28 cellular contexts compared by ENCODE assay signal in genomic region chr10:36765777-36766176, GRCh38.
DNase-seq lines count a peak whose midpoint lies in the region; ATAC-seq and TF ChIP-seq lines count a peak whose summit lies in the region.
"Had no signal": no experiment of that assay in that cellular context is flagged by ENCODE, and none has a peak within 500 bp of the region (broad histone marks: within the 10 kb centered on the region; RNA-seq: fewer than 3 reads in every experiment).

No MANE protein-coding gene starts in this region.

- peaks cover 27% of the 10 kb centered on the region for H3K4me1 ChIP-seq in A673 (ENCODE audit: insufficient read depth, low read length, poor library complexity, severe bottlenecking)
- H3K4me1 ChIP-seq: ascending aorta, colonic mucosa, left ventricle myocardium inferior had no signal

- CTCF ChIA-PET in A673 (lab: Charles Lee) = no interaction called here

- H3K27ac Mint-ChIP-seq in chondrocyte (ENCODE audit: unreplicated experiment) = peak overlapping the region; percentile 76
- H3K27ac Mint-ChIP-seq in activated naive CD8-positive, alpha-beta T cell treated with anti-CD3 and anti-CD28 coated beads, Interleukin-2, amount 50 U/mL, for 24 hours = no peak overlapping the region
- H3K27ac Mint-ChIP-seq: activated B cell treated with CpG ODN at 0.5 μM for 24 hours; activated naive CD8-positive, alpha-beta T cell; B cell; naive B cell had no signal

- H3K36me3 Mint-ChIP-seq in chondrocyte (ENCODE audit: low read depth) = no peaks in the 10 kb centered on the region
- no peaks in the 10 kb centered on the region for H3K36me3 Mint-ChIP-seq in activated naive CD8-positive, alpha-beta T cell treated with anti-CD3 and anti-CD28 coated beads, Interleukin-2, amount 50 U/mL, for 24 hours (ENCODE audit: low read depth)
- H3K36me3 Mint-ChIP-seq: activated naive CD8-positive, alpha-beta T cell; naive B cell had no signal

- H3K27me3 Mint-ChIP-seq in chondrocyte (ENCODE audit: low read depth) = no peaks in the 10 kb centered on the region
- H3K27me3 Mint-ChIP-seq in activated naive CD8-positive, alpha-beta T cell treated with anti-CD3 and anti-CD28 coated beads, Interleukin-2, amount 50 U/mL, for 24 hours = no peaks in the 10 kb centered on the region
- H3K27me3 Mint-ChIP-seq: activated B cell treated with CpG ODN at 0.5 μM for 24 hours; activated naive CD8-positive, alpha-beta T cell; B cell; naive B cell had no signal

- TF ChIP-seq CTCF in A673 (conservative IDR thresholded peaks at IDR 0.05; ENCODE audit: low read depth, low read length) (no peak), chondrocyte (IDR thresholded peaks at IDR 0.05) (no peak)

- no peak overlapping the region for H3K4me3 Mint-ChIP-seq in chondrocyte (ENCODE audit: unreplicated experiment)
- H3K4me3 Mint-ChIP-seq in activated naive CD8-positive, alpha-beta T cell treated with anti-CD3 and anti-CD28 coated beads, Interleukin-2, amount 50 U/mL, for 24 hours = no peak overlapping the region
- H3K4me3 Mint-ChIP-seq: activated B cell treated with CpG ODN at 0.5 μM for 24 hours; activated naive CD8-positive, alpha-beta T cell; B cell; naive B cell had no signal

- H3K9me3 ChIP-seq in A673 (ENCODE audit: low read depth, low read length, poor library complexity, severe bottlenecking) = no peaks in the 10 kb centered on the region
- no peaks in the 10 kb centered on the region for H3K9me3 ChIP-seq in SK-N-MC (ENCODE audit: low read depth, low read length)
- H3K9me3 ChIP-seq: ascending aorta, colonic mucosa, left ventricle myocardium inferior, tibial nerve had no signal

- H3K9ac ChIP-seq in SK-N-MC (ENCODE audit: insufficient read length) = peak overlapping the region; percentile 37

- intact Hi-C loops in A673 (cut with micrococcal nuclease; ENCODE audit: unreplicated experiment) = no loop called here

- POLR2A ChIA-PET in A673 (lab: Charles Lee; ENCODE audit: low non-redundant PET) = no interaction called here

- H3K36me3 ChIP-seq in A673 (ENCODE audit: insufficient read depth, low read length, poor library complexity, severe bottlenecking) (no peaks in the 10 kb centered on the region), SK-N-MC (ENCODE audit: insufficient read depth, low read length) (no peaks in the 10 kb centered on the region)
- H3K36me3 ChIP-seq: ascending aorta, colonic mucosa, left ventricle myocardium inferior, tibial nerve had no signal

- DNase-seq in A673 (ENCODE audit: low spot score) (peak; percentile 50), SK-N-MC (ENCODE audit: low read depth, low spot score) (peak; percentile 8), chondrocyte (ENCODE audit: low spot score) (no peak), globus pallidus (ENCODE audit: low spot score) (peak; percentile 10), activated T-cell treated with anti-CD3 and anti-CD28 coated beads for 4 hours (no peak), activated gamma-delta T cell (lab: John Stamatoyannopoulos, UW) (no peak), SHP77 (lab: John Stamatoyannopoulos, UW) (no peak)
- no peak for DNase-seq in activated naive CD8-positive, alpha-beta T cell treated with anti-CD3 and anti-CD28 coated beads, Interleukin-2, amount 50 U/mL, for 24 hours
- DNase-seq: 8988T; activated B cell treated with CpG ODN at 0.5 μM for 24 hours; colonic mucosa; DMS53; GF-D8; H7; islet precursor cell; left ventricle myocardium inferior; naive B cell; NCI-H187; NCI-H526; occipital lobe; SHP77 treated with DMSO at 0.1 percent for 48 hours; stimulated activated CD4-positive, alpha-beta T cell treated with anti-CD3 and anti-CD28 coated beads, Interleukin-2, amount 100 ng/mL, for 24 hours had no signal

- H3K27me3 ChIP-seq in A673 (replicated peaks; ENCODE audit: insufficient read depth, low read depth, low read length, poor library complexity) = no peaks in the 10 kb centered on the region
- H3K27me3 ChIP-seq: ascending aorta, colonic mucosa, tibial nerve had no signal

- H3K4me1 Mint-ChIP-seq in chondrocyte (ENCODE audit: low read depth) = peaks cover 30% of the 10 kb centered on the region
- H3K4me1 Mint-ChIP-seq in activated naive CD8-positive, alpha-beta T cell treated with anti-CD3 and anti-CD28 coated beads, Interleukin-2, amount 50 U/mL, for 24 hours = no peaks in the 10 kb centered on the region
- H3K4me1 Mint-ChIP-seq: activated B cell treated with CpG ODN at 0.5 μM for 24 hours, B cell, naive B cell had no signal

- BruUV-seq in A673 (replicated peaks; lab: Mats Ljungman, UMichigan) = no TSS peak

- H3K27ac ChIP-seq in A673 (ENCODE audit: low read depth, low read length, poor library complexity, severe bottlenecking) (peak overlapping the region; percentile 44), SK-N-MC (peak overlapping the region; percentile 78)
- H3K27ac ChIP-seq: ascending aorta, colonic mucosa, left ventricle myocardium inferior had no signal

- ATAC-seq in activated naive CD8-positive, alpha-beta T cell treated with anti-CD3 and anti-CD28 coated beads, Interleukin-2, amount 50 U/mL, for 24 hours = no peak
- ATAC-seq: Panc1 had no signal

- H3K4me3 ChIP-seq in A673 (ENCODE audit: low read depth, low read length, poor library complexity, severe bottlenecking) (no peak overlapping the region), SK-N-MC (peak overlapping the region; percentile 9; the same call in 1 of the 2 replicates)
- H3K4me3 ChIP-seq: ascending aorta, colonic mucosa, left ventricle myocardium inferior, smooth muscle cell, tibial nerve had no signal

- H3K9me3 Mint-ChIP-seq in chondrocyte (ENCODE audit: low read depth) = no peaks in the 10 kb centered on the region
- H3K9me3 Mint-ChIP-seq in activated naive CD8-positive, alpha-beta T cell treated with anti-CD3 and anti-CD28 coated beads, Interleukin-2, amount 50 U/mL, for 24 hours = peaks cover 3% of the 10 kb centered on the region
- H3K9me3 Mint-ChIP-seq: activated B cell treated with CpG ODN at 0.5 μM for 24 hours, naive B cell had no signal

Comparison
In these comparisons a context has a peak if more than half of its experiments do, and no peak if none do; other contexts are left out.
1. DNase-seq: peak in A673 (single experiment), SK-N-MC (single experiment) and globus pallidus (single experiment); none in chondrocyte (single experiment), activated T-cell treated with anti-CD3 and anti-CD28 coated beads for 4 hours (single experiment), activated gamma-delta T cell (single experiment), activated naive CD8-positive, alpha-beta T cell treated with anti-CD3 and anti-CD28 coated beads, Interleukin-2, amount 50 U/mL, for 24 hours (single experiment) and SHP77 (0 of 2).